Comparison of ENCODE assay signal across 8 cellular contexts in the genomic region with DNA sequence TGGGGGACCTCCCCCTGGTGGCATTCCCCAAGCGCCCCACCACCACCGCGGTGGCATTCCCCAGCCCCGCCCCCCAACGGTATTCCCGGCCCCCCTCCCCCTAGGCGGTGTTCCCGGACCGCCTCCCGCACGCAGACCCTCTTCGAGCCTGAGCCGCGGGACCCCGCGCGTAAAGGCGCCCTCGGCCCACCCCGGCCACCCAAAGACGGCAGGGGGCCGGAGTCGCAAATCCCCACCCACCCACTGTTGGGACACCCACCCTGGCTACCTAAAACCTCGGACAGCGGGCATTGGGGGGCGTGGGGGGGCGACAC. TPM values are rescaled to one million over a fixed set of nuclear protein-coding genes. Genes with fewer than 3 reads are reported as not detected.
DNase-seq lines count a peak whose midpoint lies in the region; ATAC-seq, FAIRE-seq and TF ChIP-seq lines count a peak whose summit lies in the region.

No MANE protein-coding gene starts in this region.

- H2AFZ ChIP-seq in SU-DHL-6 (ENCODE audit: low read depth, low read length, severe bottlenecking), result no peak overlapping the region
- no peak overlapping the region for H2AFZ ChIP-seq in fibroblast of lung (ENCODE audit: low read length)

- H3K27ac ChIP-seq in SU-DHL-6 (ENCODE audit: low read depth, low read length) (no peak overlapping the region), fibroblast of lung (ENCODE audit: insufficient read depth, low read length) (no peak overlapping the region), pancreas (no peak overlapping the region)

- H3K4me2 ChIP-seq in SU-DHL-6 (ENCODE audit: low read depth, low read length, poor library complexity, severe bottlenecking) (peak overlapping the region; percentile 46), fibroblast of lung (ENCODE audit: extremely low read depth, insufficient read depth, low read length) (peak overlapping the region; percentile 76)

- H4K20me1 ChIP-seq in SU-DHL-6 (ENCODE audit: low read depth, low read length), result no peaks in the 10 kb centered on the region
- H4K20me1 ChIP-seq in fibroblast of lung (ENCODE audit: control insufficient read depth, extremely low read depth, insufficient read depth, low read length), result no peaks in the 10 kb centered on the region

- no peaks in the 10 kb centered on the region for H3K36me3 ChIP-seq in SU-DHL-6 (ENCODE audit: low read length)
- H3K36me3 ChIP-seq in fibroblast of lung (ENCODE audit: control insufficient read depth, insufficient read depth, low read length), result no peaks in the 10 kb centered on the region
- no peaks in the 10 kb centered on the region for H3K36me3 ChIP-seq in pancreas

- DNase-seq in D721Med (ENCODE audit: insufficient read length, low spot score) (peak; percentile 70), fibroblast of lung (ENCODE audit: low read depth in 2 of 2) (no peak), pancreas (peak in 2 of 6 donors; percentile 4 to 67), activated gamma-delta T cell (lab: John Stamatoyannopoulos, UW) (no peak), GF-D8 (lab: John Stamatoyannopoulos, UW) (no peak)

- FAIRE-seq in D721Med (lab: Jason Lieb, UNC) (no peak), pancreas (lab: Jason Lieb, UNC) (no peak)

- ATAC-seq in pancreas, result peak; percentile 16 to 33 (median 28)
- no peak for ATAC-seq in HG03378 (IDR thresholded peaks at IDR 0.05; ENCODE audit: unreplicated experiment)
- ATAC-seq in HG03025 (IDR thresholded peaks at IDR 0.05; ENCODE audit: low FRiP score, unreplicated experiment), result no peak

- no peak for TF ChIP-seq CTCF in D721Med (IDR thresholded peaks at IDR 0.05; ENCODE audit: insufficient read depth, missing control alignments)
- TF ChIP-seq CTCF in SU-DHL-6 (IDR thresholded peaks at IDR 0.05; ENCODE audit: insufficient read depth, low read length, poor library complexity, severe bottlenecking), result no peak
- TF ChIP-seq CTCF in fibroblast of lung (conservative IDR thresholded peaks at IDR 0.05 in 1 of 2, IDR thresholded peaks at IDR 0.05 in 1 of 2; ENCODE audit: low read depth in 1 of 2, low read length in 2 of 2), result no peak
- TF ChIP-seq CTCF in pancreas (IDR thresholded peaks at IDR 0.05), result no peak

- H3K4me1 ChIP-seq in fibroblast of lung (ENCODE audit: control insufficient read depth, extremely low read depth, insufficient read depth, low read length) (peaks cover 4% of the 10 kb centered on the region), pancreas (no peaks in the 10 kb centered on the region)

- intact Hi-C loops in pancreas (cut with DNase I), result no loop called here

- H3K4me3 ChIP-seq in SU-DHL-6 (ENCODE audit: insufficient read depth, low read length, poor library complexity, severe bottlenecking) (no peak overlapping the region), fibroblast of lung (replicated peaks in 1 of 4; ENCODE audit: control extremely low read depth in 1 of 4, insufficient read depth in 1 of 4, low read depth in 3 of 4, low read length in 4 of 4) (peak overlapping the region; percentile 25 to 53 (median 30)), pancreas (peak overlapping the region; percentile 14 to 62 (median 45))

- WGBS in pancreas, 2 donors, result 1 to 2% methylated on average over 10 to 27 of the region's 27 CpGs

- H3K9me2 ChIP-seq in SU-DHL-6 (replicated peaks; ENCODE audit: insufficient read depth, low read length), result no peaks in the 10 kb centered on the region

- H3K9me3 ChIP-seq in SU-DHL-6 (ENCODE audit: insufficient read depth, low read length), result no peaks in the 10 kb centered on the region
- H3K9me3 ChIP-seq in fibroblast of lung (ENCODE audit: control insufficient read depth, insufficient read depth, low read depth, low read length), result no peaks in the 10 kb centered on the region
- H3K9me3 ChIP-seq in pancreas, result no peaks in the 10 kb centered on the region

- H3K27me3 ChIP-seq in SU-DHL-6 (ENCODE audit: low read length), result no peaks in the 10 kb centered on the region
- H3K27me3 ChIP-seq in fibroblast of lung (ENCODE audit: control insufficient read depth, insufficient read depth, low read length), result peaks cover 17% of the 10 kb centered on the region
- H3K27me3 ChIP-seq in pancreas, result no peaks in the 10 kb centered on the region

- no peak overlapping the region for H3K9ac ChIP-seq in SU-DHL-6 (ENCODE audit: low read length)
- no peak overlapping the region for H3K9ac ChIP-seq in fibroblast of lung (ENCODE audit: insufficient read depth, low read length)

- no peaks in the 10 kb centered on the region for H3F3A ChIP-seq in SU-DHL-6 (ENCODE audit: insufficient read depth)

- H3K79me2 ChIP-seq in SU-DHL-6 (ENCODE audit: insufficient read depth, low read length) (no peaks in the 10 kb centered on the region), fibroblast of lung (ENCODE audit: control insufficient read depth, insufficient read depth, low read length) (no peaks in the 10 kb centered on the region)

RNA-seq across cellular contexts. Expression of a gene that starts 22.4 kb away (rescaled TPM):
- total RNA-seq in fibroblast of lung (0.66 and 1.0 TPM in 2 replicates), pancreas (10 to 100 TPM in 2 of 6 donors, 1 to 10 TPM in 4; 2.4 to 10.6 (median 6.6) TPM)
- polyA plus RNA-seq in fibroblast of lung (0.15 and 11.6 TPM in 2 replicates), pancreas (10 to 100 TPM; 12.4 to 27.4 TPM)
- 0.15 and 11.6 TPM in 2 replicates for polyA plus RNA-seq in fibroblast of lung (2012)
- polyA minus RNA-seq in fibroblast of lung (ENCODE audit: low replicate concordance), result 19.4 TPM in 1 of 2 replicates, not detected in the other

Comparison
In these comparisons a context has a peak if more than half of its experiments do, and no peak if none do; other contexts are left out.
1. ATAC-seq: peak in pancreas (4 of 4); none in HG03378 (single experiment) and HG03025 (single experiment).